Comparison of ENCODE assay signal across 8 cellular contexts in genomic region chr18:9614401-9615279, GRCh38. TPM values are rescaled to one million over a fixed set of nuclear protein-coding genes. Genes with fewer than 3 reads are reported as not detected.
A peak's percentile ranks its signal among the peaks of the same experiment; 100 is the strongest.
DNase-seq lines count a peak whose midpoint lies in the region; ATAC-seq and TF ChIP-seq lines count a peak whose summit lies in the region.

Gene PPP4R1, minus strand, starts transcription at chr18:9614559. Its CDS starts 75 bp downstream, at chr18:9614484.

- H3K27ac ChIP-seq in Karpas-422 (ENCODE audit: low read length) (peak within 1 kb of the TSS; percentile 46), SU-DHL-6 (ENCODE audit: low read depth, low read length) (peak within 1 kb of the TSS; percentile 45), thymus (ENCODE audit: low read depth) (peak within 1 kb of the TSS; percentile 89)

- H3K4me1 Mint-ChIP-seq in activated naive CD8-positive, alpha-beta T cell treated with anti-CD3 and anti-CD28 coated beads, Interleukin-2, amount 10 ng/mL, durations not matched to agents 7 days and 5 days: peaks cover 36% of the 10 kb centered on the region
- H3K4me1 Mint-ChIP-seq in osteocyte (ENCODE audit: unreplicated experiment): peaks cover 62% of the 10 kb centered on the region

- peaks cover 14% of the 10 kb centered on the region for H3F3A ChIP-seq in SU-DHL-6 (ENCODE audit: insufficient read depth)

- H3K27me3 ChIP-seq in Karpas-422 (ENCODE audit: low read length) (no peaks in the 10 kb centered on the region), SU-DHL-6 (ENCODE audit: low read length) (no peaks in the 10 kb centered on the region), thymus (ENCODE audit: control insufficient read depth, insufficient read depth) (no peaks in the 10 kb centered on the region)

- DNase-seq in DMS79 treated with DMSO at 0.1 percent for 48 hours (lab: John Stamatoyannopoulos, UW): peak; percentile 67
- DNase-seq in Karpas-422: peak; percentile 84
- peak; percentile 77 for DNase-seq in activated naive CD8-positive, alpha-beta T cell treated with anti-CD3 and anti-CD28 coated beads, Interleukin-2, amount 10 ng/mL, durations not matched to agents 7 days and 5 days
- DNase-seq in Right ventricle myocardium inferior (ENCODE audit: missing footprints): peak; percentile 93
- DNase-seq in osteocyte (ENCODE audit: extremely low spot score, unreplicated experiment): peak; percentile 91

- H3K27me3 Mint-ChIP-seq in activated naive CD8-positive, alpha-beta T cell treated with anti-CD3 and anti-CD28 coated beads, Interleukin-2, amount 10 ng/mL, durations not matched to agents 7 days and 5 days: no peaks in the 10 kb centered on the region
- no peaks in the 10 kb centered on the region for H3K27me3 Mint-ChIP-seq in osteocyte (ENCODE audit: unreplicated experiment)

- H3K9me3 ChIP-seq in Karpas-422 (ENCODE audit: low read length): no peaks in the 10 kb centered on the region
- H3K9me3 ChIP-seq in SU-DHL-6 (ENCODE audit: insufficient read depth, low read length): no peaks in the 10 kb centered on the region
- H3K9me3 ChIP-seq in thymus (ENCODE audit: control insufficient read depth): no peaks in the 10 kb centered on the region

- peaks cover 13% of the 10 kb centered on the region for H3K36me3 Mint-ChIP-seq in activated naive CD8-positive, alpha-beta T cell treated with anti-CD3 and anti-CD28 coated beads, Interleukin-2, amount 10 ng/mL, durations not matched to agents 7 days and 5 days
- peaks cover 11% of the 10 kb centered on the region for H3K36me3 Mint-ChIP-seq in osteocyte (ENCODE audit: unreplicated experiment)

- peaks cover 4% of the 10 kb centered on the region; the same call in 1 of the 2 replicates for H4K20me1 ChIP-seq in Karpas-422 (ENCODE audit: insufficient read depth, low read depth, low read length)
- H4K20me1 ChIP-seq in SU-DHL-6 (ENCODE audit: low read depth, low read length): 0 out of 2 replicates have a peak, but pooled peaks cover 5% of the 10 kb centered on the region

- peak within 1 kb of the TSS; percentile 85 for H3K4me3 ChIP-seq in Karpas-422 (ENCODE audit: low read length)
- peak within 1 kb of the TSS; percentile 91 for H3K4me3 ChIP-seq in SU-DHL-6 (ENCODE audit: insufficient read depth, low read length, poor library complexity, severe bottlenecking)
- H3K4me3 ChIP-seq in thymus (ENCODE audit: low read length): peak within 1 kb of the TSS; percentile 98

- under 1% methylated on average over 104 of the region's 127 CpGs for WGBS in thymus

- H2AFZ ChIP-seq in Karpas-422 (ENCODE audit: low read length): peak within 1 kb of the TSS; percentile 98
- H2AFZ ChIP-seq in SU-DHL-6 (ENCODE audit: low read depth, low read length, severe bottlenecking): peak within 1 kb of the TSS; percentile 82

- H3K4me1 ChIP-seq in Karpas-422 (ENCODE audit: low read length) (peaks cover 24% of the 10 kb centered on the region), thymus (ENCODE audit: control insufficient read depth, insufficient read depth, low read length) (peaks cover 2% of the 10 kb centered on the region)

- POLR2A ChIA-PET in activated naive CD8-positive, alpha-beta T cell treated with anti-CD3 and anti-CD28 coated beads, Interleukin-2, amount 10 ng/mL, durations not matched to agents 7 days and 5 days (lab: Charles Lee): interaction anchor here (2.1 kb wide), 1 partner anchor 299 kb away, joined by 8 read pairs; the partner anchor contains the start of gene VAPA

- H3K4me3 Mint-ChIP-seq in activated naive CD8-positive, alpha-beta T cell treated with anti-CD3 and anti-CD28 coated beads, Interleukin-2, amount 10 ng/mL, durations not matched to agents 7 days and 5 days: peak within 1 kb of the TSS; percentile 97
- H3K4me3 Mint-ChIP-seq in osteocyte (ENCODE audit: unreplicated experiment): peak within 1 kb of the TSS; percentile 93

- intact Hi-C loops in Right ventricle myocardium inferior (cut with DNase I): loop anchor here (10.0 kb wide), 2 partner anchors 160 to 300 kb away; partner anchors contain the start of gene VAPA

- H3K4me2 ChIP-seq in Karpas-422 (ENCODE audit: low read depth, low read length, poor library complexity, severe bottlenecking): peak within 1 kb of the TSS; percentile 89
- H3K4me2 ChIP-seq in SU-DHL-6 (ENCODE audit: low read depth, low read length, poor library complexity, severe bottlenecking): peak within 1 kb of the TSS; percentile 88

- ATAC-seq in GM21717 (IDR thresholded peaks at IDR 0.05; ENCODE audit: unreplicated experiment) (peak; percentile 44), Right ventricle myocardium inferior (peak; percentile 78)
- peak; percentile 65 for ATAC-seq in activated naive CD8-positive, alpha-beta T cell treated with anti-CD3 and anti-CD28 coated beads, Interleukin-2, amount 10 ng/mL, durations not matched to agents 7 days and 5 days (ENCODE audit: low read depth)

- H3K9me3 Mint-ChIP-seq in activated naive CD8-positive, alpha-beta T cell treated with anti-CD3 and anti-CD28 coated beads, Interleukin-2, amount 10 ng/mL, durations not matched to agents 7 days and 5 days: no peaks in the 10 kb centered on the region
- H3K9me3 Mint-ChIP-seq in osteocyte (ENCODE audit: unreplicated experiment): no peaks in the 10 kb centered on the region

- no peak for TF ChIP-seq CTCF in SU-DHL-6 (IDR thresholded peaks at IDR 0.05; ENCODE audit: insufficient read depth, low read length, poor library complexity, severe bottlenecking)
- no peak for TF ChIP-seq CTCF in osteocyte (IDR thresholded peaks at IDR 0.05)

- H3K79me2 ChIP-seq in Karpas-422 (ENCODE audit: low read length) (peaks cover 42% of the 10 kb centered on the region), SU-DHL-6 (ENCODE audit: insufficient read depth, low read length) (peaks cover 19% of the 10 kb centered on the region)

- peaks cover 10% of the 10 kb centered on the region; the same call in 1 of the 2 replicates for H3K36me3 ChIP-seq in Karpas-422 (ENCODE audit: insufficient read depth, low read length)
- H3K36me3 ChIP-seq in SU-DHL-6 (ENCODE audit: low read length): peaks cover 6% of the 10 kb centered on the region; the same call in 1 of the 2 replicates
- H3K36me3 ChIP-seq in thymus (ENCODE audit: control insufficient read depth, insufficient read depth): peaks cover 4% of the 10 kb centered on the region

- H3K9ac ChIP-seq in Karpas-422 (ENCODE audit: low read length): peak within 1 kb of the TSS; percentile 90
- peak within 1 kb of the TSS; percentile 79 for H3K9ac ChIP-seq in SU-DHL-6 (ENCODE audit: low read length)

- H3K9me2 ChIP-seq in Karpas-422 (replicated peaks; ENCODE audit: insufficient read depth, low read length) (no peaks in the 10 kb centered on the region), SU-DHL-6 (replicated peaks; ENCODE audit: insufficient read depth, low read length) (no peaks in the 10 kb centered on the region)

- H3K27ac Mint-ChIP-seq in activated naive CD8-positive, alpha-beta T cell treated with anti-CD3 and anti-CD28 coated beads, Interleukin-2, amount 10 ng/mL, durations not matched to agents 7 days and 5 days: peak within 1 kb of the TSS; percentile 81
- H3K27ac Mint-ChIP-seq in osteocyte (ENCODE audit: unreplicated experiment): peak within 1 kb of the TSS; percentile 95

RNA-seq across cellular contexts. Expression of gene PPP4R1, which starts in this region (rescaled TPM):
- total RNA-seq in Karpas-422 (2014; rRNA removed; shearing (Covaris generic); ENCODE audit: low replicate concordance): 28.7 and 52.7 TPM in 2 replicates
- total RNA-seq in activated naive CD8-positive, alpha-beta T cell treated with anti-CD3 and anti-CD28 coated beads, Interleukin-2, amount 10 ng/mL, durations not matched to agents 7 days and 5 days: 10 to 100 TPM; 40.2 to 42.0 TPM
- 62.5 TPM for total RNA-seq in Right ventricle myocardium inferior
- 131 and 140 TPM in 2 replicates for total RNA-seq in osteocyte
- polyA plus RNA-seq in thymus: 26.8 TPM

Comparison
In these comparisons a context has a peak if more than half of its experiments do, and no peak if none do; other contexts are left out.
1. Peak in every context shown above with its lines: DNase-seq, ATAC-seq, H3K4me3 ChIP-seq and H3K27ac ChIP-seq.